In genomic region chrX:13900351-13900750, GRCh38 we compare ENCODE assay signal across 22 cellular contexts.
"Had no signal": no experiment of that assay in that cellular context is flagged by ENCODE, and none has a peak within 500 bp of the region (broad histone marks: within the 10 kb centered on the region; RNA-seq: fewer than 3 reads in every experiment).

No MANE protein-coding gene starts in this region.

- H3K36me3 ChIP-seq: gastrocnemius medialis, prostate gland, right atrium auricular region, sigmoid colon, stomach, thoracic aorta, tibial nerve, upper lobe of right lung, uterus had no signal

- H3K27me3 ChIP-seq: gastrocnemius medialis, right atrium auricular region, sigmoid colon, upper lobe of right lung, uterus had no signal

- H3K9me3 ChIP-seq: gastrocnemius medialis, mucosa of descending colon, prostate gland, right atrium auricular region, sigmoid colon, stomach, thoracic aorta, tibial nerve, upper lobe of right lung, uterus had no signal

- H3K4me3 Mint-ChIP-seq: mesothelial cell of epicardium; naive B cell; nephron; stimulated activated effector memory CD8-positive, alpha-beta T cell treated with anti-CD3 and anti-CD28 coated beads, Interleukin-12 subunit alpha, Interleukin-12 subunit beta, amount 100 ng/mL, for 72 hours had no signal

- H3K4me1 ChIP-seq: gastrocnemius medialis, prostate gland, right atrium auricular region, sigmoid colon, stomach, upper lobe of right lung, uterus had no signal

- H3K27ac Mint-ChIP-seq: mesothelial cell of epicardium; naive B cell; stimulated activated effector memory CD8-positive, alpha-beta T cell treated with anti-CD3 and anti-CD28 coated beads, Interleukin-12 subunit alpha, Interleukin-12 subunit beta, amount 100 ng/mL, for 72 hours had no signal

- H3K36me3 Mint-ChIP-seq: mesothelial cell of epicardium; naive B cell; stimulated activated effector memory CD8-positive, alpha-beta T cell treated with anti-CD3 and anti-CD28 coated beads, Interleukin-12 subunit alpha, Interleukin-12 subunit beta, amount 100 ng/mL, for 72 hours had no signal

- H3K9me3 Mint-ChIP-seq: stimulated activated effector memory CD8-positive, alpha-beta T cell treated with anti-CD3 and anti-CD28 coated beads, Interleukin-12 subunit alpha, Interleukin-12 subunit beta, amount 100 ng/mL, for 72 hours had no signal

- H3K4me1 Mint-ChIP-seq: naive B cell; stimulated activated effector memory CD8-positive, alpha-beta T cell treated with anti-CD3 and anti-CD28 coated beads, Interleukin-12 subunit alpha, Interleukin-12 subunit beta, amount 100 ng/mL, for 72 hours had no signal

- DNase-seq: cortex of kidney; effector CD4-positive, alpha-beta T cell; gastrocnemius medialis; head of caudate nucleus; mesenchymal stem cell; mucosa of descending colon; naive B cell; sigmoid colon; stimulated activated CD4-positive, alpha-beta T cell treated with anti-CD3 and anti-CD28 coated beads, Interleukin-2, amount 100 ng/mL, for 24 hours; stimulated activated CD4-positive, alpha-beta T cell treated with anti-CD3 and anti-CD28 coated beads, Interleukin-4, amount 100 ng/mL, for 24 hours; stimulated activated naive CD4-positive, alpha-beta T cell treated with Interleukin-2 at 50 U/mL for 16 hours; stomach; upper lobe of right lung; uterus had no signal

- H3K4me3 ChIP-seq: gastrocnemius medialis, mucosa of descending colon, prostate gland, right atrium auricular region, sigmoid colon, stomach, thoracic aorta, tibial nerve, upper lobe of right lung, uterus had no signal

- H3K27ac ChIP-seq: gastrocnemius medialis, prostate gland, right atrium auricular region, stomach, upper lobe of right lung, uterus had no signal

- ATAC-seq: gastrocnemius medialis; left lobe of liver; mucosa of descending colon; stimulated activated effector memory CD8-positive, alpha-beta T cell treated with anti-CD3 and anti-CD28 coated beads, Interleukin-12 subunit alpha, Interleukin-12 subunit beta, amount 100 ng/mL, for 72 hours had no signal
